ENCODE assay signal across 8 cellular contexts in the genomic region with DNA sequence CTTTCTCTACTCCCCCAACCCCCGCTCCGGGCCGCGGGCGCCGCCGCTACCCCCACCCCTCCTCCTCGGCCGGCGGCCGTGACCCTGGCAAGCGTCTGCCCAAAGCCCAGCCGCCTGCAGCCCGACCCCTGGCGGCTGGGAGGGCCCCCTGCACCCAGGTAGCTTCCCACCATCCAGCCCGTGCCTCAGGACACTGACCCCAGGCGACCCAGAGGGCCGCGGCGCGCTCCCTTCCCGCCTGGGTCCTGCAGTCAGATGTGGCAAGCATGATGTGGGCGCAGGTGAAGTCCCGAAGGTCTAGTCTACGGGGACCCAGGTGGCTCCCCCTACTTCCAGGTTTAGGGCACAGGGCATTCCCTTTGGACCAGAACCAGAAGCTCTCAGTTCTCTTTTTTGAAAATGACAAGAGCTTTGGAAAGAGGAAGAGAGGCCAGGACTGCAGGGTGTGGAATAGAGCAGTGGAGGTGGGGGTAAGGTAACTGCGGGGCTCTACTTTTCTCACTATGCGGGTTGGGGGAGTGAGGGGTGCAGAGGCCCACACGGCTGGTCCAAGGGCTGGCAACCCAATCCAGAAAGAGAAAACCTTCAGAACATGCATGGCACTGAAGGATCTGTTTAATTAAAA. TPM values are rescaled to one million over a fixed set of nuclear protein-coding genes. Genes with fewer than 3 reads are reported as not detected.
DNase-seq lines count a peak whose midpoint lies in the region; ATAC-seq and TF ChIP-seq lines count a peak whose summit lies in the region.

A gene with protein sequence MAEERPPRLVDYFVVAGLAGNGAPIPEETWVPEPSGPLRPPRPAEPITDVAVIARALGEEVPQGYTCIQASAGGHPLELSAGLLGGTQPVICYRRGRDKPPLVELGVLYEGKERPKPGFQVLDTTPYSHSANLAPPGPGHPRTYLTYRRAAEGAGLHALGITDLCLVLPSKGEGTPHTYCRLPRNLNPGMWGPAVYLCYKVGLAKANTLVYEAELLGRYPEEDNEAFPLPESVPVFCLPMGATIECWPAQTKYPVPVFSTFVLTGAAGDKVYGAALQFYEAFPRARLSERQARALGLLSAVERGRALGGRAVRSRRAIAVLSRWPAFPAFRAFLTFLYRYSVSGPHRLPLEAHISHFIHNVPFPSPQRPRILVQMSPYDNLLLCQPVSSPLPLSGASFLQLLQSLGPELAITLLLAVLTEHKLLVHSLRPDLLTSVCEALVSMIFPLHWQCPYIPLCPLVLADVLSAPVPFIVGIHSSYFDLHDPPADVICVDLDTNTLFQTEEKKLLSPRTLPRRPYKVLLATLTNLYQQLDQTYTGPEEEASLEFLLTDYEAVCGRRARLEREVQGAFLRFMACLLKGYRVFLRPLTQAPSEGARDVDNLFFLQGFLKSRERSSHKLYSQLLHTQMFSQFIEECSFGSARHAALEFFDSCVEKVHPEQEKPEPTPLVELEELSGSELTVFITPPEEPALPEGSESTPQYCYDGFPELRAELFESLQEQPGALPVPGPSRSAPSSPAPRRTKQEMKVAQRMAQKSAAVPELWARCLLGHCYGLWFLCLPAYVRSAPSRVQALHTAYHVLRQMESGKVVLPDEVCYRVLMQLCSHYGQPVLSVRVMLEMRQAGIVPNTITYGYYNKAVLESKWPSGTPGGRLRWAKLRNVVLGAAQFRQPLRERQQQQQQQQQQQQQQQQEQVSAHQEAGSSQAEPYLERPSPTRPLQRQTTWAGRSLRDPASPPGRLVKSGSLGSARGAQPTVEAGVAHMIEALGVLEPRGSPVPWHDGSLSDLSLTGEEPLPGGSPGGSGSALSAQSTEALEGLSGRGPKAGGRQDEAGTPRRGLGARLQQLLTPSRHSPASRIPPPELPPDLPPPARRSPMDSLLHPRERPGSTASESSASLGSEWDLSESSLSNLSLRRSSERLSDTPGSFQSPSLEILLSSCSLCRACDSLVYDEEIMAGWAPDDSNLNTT (N-terminal part only) (minus strand): TSS at position 97 of the 625 bp plus-strand sequence. CDS start 2,344 bp downstream, outside the sequence.

- TF ChIP-seq POLR2A in gastroesophageal sphincter (IDR thresholded peaks at IDR 0.05) = no peak

- H3K4me1 ChIP-seq in Karpas-422 (ENCODE audit: low read length) (peaks cover 37% of the 10 kb centered on the region), SJCRH30 (peaks cover 6% of the 10 kb centered on the region; the same call in 1 of the 2 replicates), gastroesophageal sphincter (peaks cover 0 to 42% (median 9%) of the 10 kb centered on the region in 3 donors), neutrophil (ENCODE audit: control insufficient read depth in 1 of 2, insufficient read depth in 1 of 2, low read depth in 1 of 2, low read length in 1 of 2) (peaks cover 41 to 44% of the 10 kb centered on the region in 2 experiments)

- H3K4me3 ChIP-seq in Karpas-422 (ENCODE audit: low read length) = peak within 1 kb of the TSS; percentile 78
- peak within 1 kb of the TSS; percentile 96 for H3K4me3 ChIP-seq in SJCRH30
- H3K4me3 ChIP-seq in gastroesophageal sphincter = peak within 1 kb of the TSS; percentile 76 to 99
- H3K4me3 ChIP-seq in neutrophil (ENCODE audit: low read depth in 1 of 2, low read length in 1 of 2) = peak within 1 kb of the TSS; percentile 75 to 83

- H3K9me3 ChIP-seq in Karpas-422 (ENCODE audit: low read length) (no peaks in the 10 kb centered on the region), SJCRH30 (replicated peaks) (no peaks in the 10 kb centered on the region), gastroesophageal sphincter (no peaks in the 10 kb centered on the region), neutrophil (no peaks in the 10 kb centered on the region)

- H3K9me2 ChIP-seq in Karpas-422 (replicated peaks; ENCODE audit: insufficient read depth, low read length) = no peaks in the 10 kb centered on the region

- H3K27me3 ChIP-seq in Karpas-422 (ENCODE audit: low read length) = no peaks in the 10 kb centered on the region
- no peaks in the 10 kb centered on the region for H3K27me3 ChIP-seq in SJCRH30
- no peaks in the 10 kb centered on the region for H3K27me3 ChIP-seq in gastroesophageal sphincter
- H3K27me3 ChIP-seq in neutrophil = no peaks in the 10 kb centered on the region

- TF ChIP-seq EP300 in gastroesophageal sphincter (IDR thresholded peaks at IDR 0.05) = no peak

- 21 to 52% methylated on average over 2 of the region's 28 CpGs for WGBS in gastroesophageal sphincter (ENCODE audit: low coverage in 1 of 2), 2 donors

- TF ChIP-seq CTCF in gastroesophageal sphincter (IDR thresholded peaks at IDR 0.05) (peak in 3 of 4 experiments; percentile 92 to 100 (median 94)), neutrophil (IDR thresholded peaks at IDR 0.05) (peak; percentile 97)

- DNase-seq in EL = peak; percentile 78
- DNase-seq in Karpas-422 = peak; percentile 93
- peak; percentile 78 to 84 for DNase-seq in SJCRH30
- DNase-seq in activated naive CD4-positive, alpha-beta T cell treated with Interleukin-2 at 50 U/mL for 16 hours = peak; percentile 79

- H3K36me3 ChIP-seq in Karpas-422 (ENCODE audit: insufficient read depth, low read length) (peaks cover 15% of the 10 kb centered on the region), SJCRH30 (peaks cover 7% of the 10 kb centered on the region; the same call in 1 of the 2 replicates), gastroesophageal sphincter (peaks cover 0 to 72% of the 10 kb centered on the region in 2 donors), neutrophil (peaks cover 65% of the 10 kb centered on the region)

- H3K27ac ChIP-seq in Karpas-422 (ENCODE audit: low read length) = peak within 1 kb of the TSS; percentile 96
- peak within 1 kb of the TSS; percentile 61 for H3K27ac ChIP-seq in SJCRH30
- H3K27ac ChIP-seq in gastroesophageal sphincter = peak within 1 kb of the TSS; percentile 89 to 99 (median 98)
- peak within 1 kb of the TSS; percentile 100 for H3K27ac ChIP-seq in neutrophil
- H3K27ac ChIP-seq in temporal lobe (ENCODE audit: low read depth, low read length) = peak within 1 kb of the TSS; percentile 96

- peak within 1 kb of the TSS; percentile 94 for H3K9ac ChIP-seq in Karpas-422 (ENCODE audit: low read length)

- H2AFZ ChIP-seq in Karpas-422 (ENCODE audit: low read length) = no peak within 1 kb of the TSS

- H4K20me1 ChIP-seq in Karpas-422 (ENCODE audit: insufficient read depth, low read depth, low read length) = no peaks in the 10 kb centered on the region

- ATAC-seq in GM21786 (IDR thresholded peaks at IDR 0.05; ENCODE audit: unreplicated experiment) (peak; percentile 54), gastroesophageal sphincter (peak; percentile 87)

- peak within 1 kb of the TSS; percentile 98 for H3K4me2 ChIP-seq in Karpas-422 (ENCODE audit: low read depth, low read length, poor library complexity, severe bottlenecking)

- H3K79me2 ChIP-seq in Karpas-422 (ENCODE audit: low read length) = peaks cover 32% of the 10 kb centered on the region

RNA-seq across cellular contexts. Expression of the gene that starts here (rescaled TPM):
- total RNA-seq in Karpas-422 (2014; rRNA removed; shearing (Covaris generic); ENCODE audit: low replicate concordance) = 39.6 and 65.2 TPM in 2 replicates
- 18.9 and 26.3 TPM in 2 replicates for total RNA-seq in SJCRH30 (2014; rRNA removed; shearing (Covaris generic))
- total RNA-seq in gastroesophageal sphincter = 10 to 100 TPM; 10.2 to 46.5 (median 32.3) TPM
- total RNA-seq in temporal lobe = 15.2 TPM

Comparison
In these comparisons a context has a peak if more than half of its experiments do, and no peak if none do; other contexts are left out.
1. Peak in every context shown above with its lines: DNase-seq, ATAC-seq, H3K4me3 ChIP-seq and H3K27ac ChIP-seq.